In genomic region chr20:2663887-2664719, GRCh38 we compare ENCODE assay signal across 8 cellular contexts. TPM values are rescaled to one million over a fixed set of nuclear protein-coding genes. Genes with fewer than 3 reads are reported as not detected.
DNase-seq lines count a peak whose midpoint lies in the region; ATAC-seq and TF ChIP-seq lines count a peak whose summit lies in the region.

Gene IDH3B (minus strand): TSS chr20:2664216. CDS start chr20:2664188, 28 bp downstream.

- no peak for TF ChIP-seq CTCF in colonic mucosa (IDR thresholded peaks at IDR 0.05)

- H3K4me1 ChIP-seq in colonic mucosa = no peaks in the 10 kb centered on the region

- peak within 1 kb of the TSS; percentile 99 for H3K4me3 ChIP-seq in colonic mucosa

- no peaks in the 10 kb centered on the region for H3K36me3 ChIP-seq in colonic mucosa

- intact Hi-C loops in colonic mucosa (cut with DNase I) = no loop called here

- no peaks in the 10 kb centered on the region for H3K27me3 ChIP-seq in colonic mucosa
- H3K27me3 ChIP-seq in layer of hippocampus (ENCODE audit: control insufficient read depth, insufficient read depth, low read length) = no peaks in the 10 kb centered on the region

- peak; percentile 86 for ATAC-seq in HG03442 (IDR thresholded peaks at IDR 0.05; ENCODE audit: unreplicated experiment)

- peak within 1 kb of the TSS; percentile 78 to 86 for H3K9ac ChIP-seq in colonic mucosa (ENCODE audit: low read depth in 2 of 2, low read length in 2 of 2)

- H3K27ac ChIP-seq in colonic mucosa (peak within 1 kb of the TSS; percentile 66), layer of hippocampus (ENCODE audit: low read depth, low read length) (peak within 1 kb of the TSS; percentile 92)

- DNase-seq in AML-193 (lab: John Stamatoyannopoulos, UW) (peak; percentile 93 to 95), NCI-H524 treated with DMSO at 0.1 percent for 48 hours (lab: John Stamatoyannopoulos, UW) (peak; percentile 87), colonic mucosa (peak; percentile 95)
- peak; percentile 95 for DNase-seq in activated CD4-positive, alpha-beta T cell treated with anti-CD3 and anti-CD28 coated beads for 48 hours
- peak; percentile 80 to 83 for DNase-seq in stimulated activated CD4-positive, alpha-beta T cell treated with anti-CD3 and anti-CD28 coated beads, Interleukin-1b, Interleukin-23, amount 100 ng/mL, for 4 hours (ENCODE audit: low read depth in 2 of 2)

- TF ChIP-seq POLR2A in GM19193 (IDR thresholded peaks at IDR 0.05; ENCODE audit: extremely low read depth, insufficient read depth, insufficient read length) = peak; percentile 93

- H3K9me3 ChIP-seq in colonic mucosa = no peaks in the 10 kb centered on the region

RNA-seq across cellular contexts. Expression of gene IDH3B, which starts in this region (rescaled TPM):
- 100 to 1,000 TPM; 117 to 140 TPM for total RNA-seq in colonic mucosa

Comparison
In these comparisons a context has a peak if more than half of its experiments do, and no peak if none do; other contexts are left out.
1. Peak in every context shown above with its lines: DNase-seq, ATAC-seq, H3K4me3 ChIP-seq and H3K27ac ChIP-seq.